1 cellular context compared by ENCODE assay signal in genomic region chr5:123125172-123125508, GRCh38.
TF ChIP-seq lines count a peak whose summit lies in the region.

No MANE protein-coding gene starts in this region.

TF ChIP-seq in HEK293, 187 proteins besides CTCF, POLR2A, EP300 and RAD21 (continued from another document and continues in another):
- peak; percentile 57; the same call in 1 of the 2 replicates for TF ChIP-seq YY2 (tag by site-specific recombination; IDR thresholded peaks at IDR 0.05)
- no peak for TF ChIP-seq ZNF776 (tag by site-specific recombination; IDR thresholded peaks at IDR 0.05; ENCODE audit: borderline replicate concordance)
- TF ChIP-seq ZNF23 (tag by site-specific recombination; IDR thresholded peaks at IDR 0.05; ENCODE audit: borderline replicate concordance) = no peak
- TF ChIP-seq ZIC2 (tag by site-specific recombination; IDR thresholded peaks at IDR 0.05) = peak; percentile 78
- TF ChIP-seq ZFP69B (tag by site-specific recombination; IDR thresholded peaks at IDR 0.05) = peak; percentile 81
- TF ChIP-seq ZSCAN18 (tag by site-specific recombination; IDR thresholded peaks at IDR 0.05) = no peak
- TF ChIP-seq PATZ1 (tag by site-specific recombination; IDR thresholded peaks at IDR 0.05) = 0 out of 2 replicates have a peak, but pooled peaks have one; percentile 28
- no peak for TF ChIP-seq ZSCAN16 (tag by site-specific recombination; IDR thresholded peaks at IDR 0.05)
- TF ChIP-seq ZNF280D (tag by site-specific recombination; IDR thresholded peaks at IDR 0.05) = no peak
- TF ChIP-seq ZNF501 (tag by site-specific recombination; IDR thresholded peaks at IDR 0.05) = no peak
- no peak for TF ChIP-seq ZNF548 (tag by site-specific recombination; IDR thresholded peaks at IDR 0.05)
- no peak for TF ChIP-seq SP3 (tag by site-specific recombination; IDR thresholded peaks at IDR 0.05)
- TF ChIP-seq PRDM4 (tag by site-specific recombination; IDR thresholded peaks at IDR 0.05) = no peak
- no peak for TF ChIP-seq ZNF555 (tag by site-specific recombination; conservative IDR thresholded peaks at IDR 0.05)
- no peak for TF ChIP-seq ZNF16 (tag by site-specific recombination; IDR thresholded peaks at IDR 0.05; ENCODE audit: low read depth)
- TF ChIP-seq ZBTB48 (tag by site-specific recombination; IDR thresholded peaks at IDR 0.05) = peak; percentile 50
- peak; percentile 78 for TF ChIP-seq KLF10 (tag by site-specific recombination; IDR thresholded peaks at IDR 0.05)
- TF ChIP-seq ZNF670 (tag by site-specific recombination; IDR thresholded peaks at IDR 0.05; ENCODE audit: low read depth) = no peak
- TF ChIP-seq PRDM2 (tag by site-specific recombination; IDR thresholded peaks at IDR 0.05; ENCODE audit: borderline replicate concordance) = no peak
- no peak for TF ChIP-seq TRIM28 (IDR thresholded peaks at IDR 0.05; ENCODE audit: borderline replicate concordance, low read length)
- no peak for TF ChIP-seq ZNF2 (tag by site-specific recombination; IDR thresholded peaks at IDR 0.05)
- TF ChIP-seq GLIS1 (tag by site-specific recombination; IDR thresholded peaks at IDR 0.05) = no peak
- TF ChIP-seq INSM2 (tag by site-specific recombination; IDR thresholded peaks at IDR 0.05) = peak; percentile 71
- TF ChIP-seq ZNF76 (tag by site-specific recombination; IDR thresholded peaks at IDR 0.05; ENCODE audit: borderline replicate concordance, low read depth) = peak; percentile 72
- no peak for TF ChIP-seq ZNF549 (tag by site-specific recombination; IDR thresholded peaks at IDR 0.05)
- no peak for TF ChIP-seq ZNF785 (tag by site-specific recombination; IDR thresholded peaks at IDR 0.05)
- no peak for TF ChIP-seq ZNF792 (tag by site-specific recombination; IDR thresholded peaks at IDR 0.05)
- TF ChIP-seq ZNF223 (tag by site-specific recombination; IDR thresholded peaks at IDR 0.05) = no peak
- TF ChIP-seq ZNF701 (tag by site-specific recombination; IDR thresholded peaks at IDR 0.05) = no peak
- TF ChIP-seq ZNF114 (tag by site-specific recombination; IDR thresholded peaks at IDR 0.05) = no peak
- TF ChIP-seq KLF7 (tag by site-specific recombination; IDR thresholded peaks at IDR 0.05; ENCODE audit: borderline replicate concordance) = no peak
- no peak for TF ChIP-seq PRDM1 (tag by site-specific recombination; IDR thresholded peaks at IDR 0.05)
- TF ChIP-seq TCF7L2 (IDR thresholded peaks at IDR 0.05; ENCODE audit: borderline replicate concordance, low read depth, low read length) = no peak
- TF ChIP-seq ZNF24 (tag by site-specific recombination; IDR thresholded peaks at IDR 0.05) = peak; percentile 84
- no peak for TF ChIP-seq GLI4 (tag by site-specific recombination; IDR thresholded peaks at IDR 0.05)
- TF ChIP-seq ZNF514 (tag by site-specific recombination; IDR thresholded peaks at IDR 0.05) = no peak
- no peak for TF ChIP-seq ZSCAN5A (tag by site-specific recombination; IDR thresholded peaks at IDR 0.05)
- no peak for TF ChIP-seq ZNF658 (tag by site-specific recombination; IDR thresholded peaks at IDR 0.05)
- TF ChIP-seq ZFP3 (tag by site-specific recombination; IDR thresholded peaks at IDR 0.05; ENCODE audit: low read depth) = no peak
- no peak for TF ChIP-seq ZNF610 (tag by site-specific recombination; IDR thresholded peaks at IDR 0.05; ENCODE audit: borderline replicate concordance)
- peak; percentile 26; the same call in 1 of the 2 replicates for TF ChIP-seq BCL11A (tag by site-specific recombination; IDR thresholded peaks at IDR 0.05; ENCODE audit: low read depth)
- no peak for TF ChIP-seq ZNF639 (tag by site-specific recombination; IDR thresholded peaks at IDR 0.05)
- TF ChIP-seq ZNF560 (tag by site-specific recombination; IDR thresholded peaks at IDR 0.05; ENCODE audit: borderline replicate concordance) = no peak
- no peak for TF ChIP-seq ZBTB20 (tag by site-specific recombination; IDR thresholded peaks at IDR 0.05)
- TF ChIP-seq IKZF3 (tag by site-specific recombination; IDR thresholded peaks at IDR 0.05) = peak; percentile 67
